Comparison of ENCODE assay signal across 1 cellular context in the genomic region with DNA sequence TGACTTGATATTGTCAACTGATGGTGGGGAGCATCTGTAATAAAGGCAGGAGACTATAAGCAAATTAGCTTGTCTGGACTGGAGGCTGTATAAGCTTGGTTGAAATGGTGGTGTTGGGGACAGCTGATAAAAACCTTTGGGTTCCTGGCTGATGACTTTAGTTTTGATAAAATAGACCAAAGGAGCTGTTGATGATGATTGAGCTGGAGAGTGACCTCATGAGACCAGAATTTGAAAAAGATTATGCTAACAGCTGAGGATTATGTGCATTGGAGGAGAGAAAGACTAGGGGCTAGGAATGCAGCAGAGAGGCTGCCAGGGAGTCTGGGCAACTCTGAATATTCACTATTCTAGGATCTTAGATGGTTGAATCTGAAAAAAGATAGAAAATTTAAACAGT.
A peak's percentile ranks its signal among the peaks of the same experiment; 100 is the strongest.
TF ChIP-seq lines count a peak whose summit lies in the region.

No MANE protein-coding gene starts in this region.

TF ChIP-seq in K562, 482 proteins besides CTCF, POLR2A, EP300 and RAD21 (continued from another document and continues in another):
- TF ChIP-seq ZNF431 (CRISPR knock-in tag; IDR thresholded peaks at IDR 0.05) (no peak), ARID3A (IDR thresholded peaks at IDR 0.05; ENCODE audit: borderline replicate concordance, low read depth, low read length) (no peak; the same call in 1 of the 2 replicates), POLR2AphosphoS5 (IDR thresholded peaks at IDR 0.05; ENCODE audit: control insufficient read depth, insufficient read depth, low read depth, low read length) (peak; percentile 91), XRCC5 (IDR thresholded peaks at IDR 0.05; ENCODE audit: low read depth, low read length) (no peak), YBX1 (IDR thresholded peaks at IDR 0.05) (no peak), MTA1 (IDR thresholded peaks at IDR 0.05; ENCODE audit: borderline replicate concordance) (no peak), ZNF707 (CRISPR knock-in tag; conservative IDR thresholded peaks at IDR 0.05) (no peak), ZNF586 (CRISPR knock-in tag; conservative IDR thresholded peaks at IDR 0.05) (no peak), RFX1 (IDR thresholded peaks at IDR 0.05) (no peak), ZNF239 (CRISPR knock-in tag; IDR thresholded peaks at IDR 0.05) (no peak), ZBTB7A (IDR thresholded peaks at IDR 0.05; ENCODE audit: borderline replicate concordance, control insufficient read depth, low read depth, low read length) (no peak), POLR3G (IDR thresholded peaks at IDR 0.05; ENCODE audit: extremely low read depth, insufficient read length, insufficient replicate concordance) (no peak), PHF21A (IDR thresholded peaks at IDR 0.05; ENCODE audit: borderline replicate concordance, low read depth) (no peak), ZNF507 (tag; conservative IDR thresholded peaks at IDR 0.05) (no peak), POLR3A (IDR thresholded peaks at IDR 0.05; ENCODE audit: borderline replicate concordance, extremely low read depth, insufficient read depth, insufficient read length) (no peak), CTBP1 (IDR thresholded peaks at IDR 0.05; ENCODE audit: borderline replicate concordance) (no peak), ZBTB12 (CRISPR knock-in tag; IDR thresholded peaks at IDR 0.05) (no peak), HDAC8 (tag; IDR thresholded peaks at IDR 0.05) (no peak), ZFP1 (CRISPR knock-in tag; IDR thresholded peaks at IDR 0.05) (no peak), PML (IDR thresholded peaks at IDR 0.05; ENCODE audit: low read length) (peak; percentile 67), PURB (CRISPR knock-in tag; IDR thresholded peaks at IDR 0.05; ENCODE audit: low read depth) (no peak), ZNF695 (CRISPR knock-in tag; IDR thresholded peaks at IDR 0.05) (no peak), FIP1L1 (IDR thresholded peaks at IDR 0.05; ENCODE audit: low read depth, low read length, poor library complexity, severe bottlenecking) (no peak), BHLHE40 (IDR thresholded peaks at IDR 0.05; ENCODE audit: low read length) (no peak), RBM34 (IDR thresholded peaks at IDR 0.05; ENCODE audit: borderline replicate concordance, insufficient read depth, low read length) (no peak), CHD7 (IDR thresholded peaks at IDR 0.05; ENCODE audit: low read depth, low read length) (no peak), PREB (CRISPR knock-in tag; IDR thresholded peaks at IDR 0.05) (no peak), ZNF655 (CRISPR knock-in tag; IDR thresholded peaks at IDR 0.05) (no peak), TEAD2 (tag; IDR thresholded peaks at IDR 0.05) (no peak), ZNF589 (CRISPR knock-in tag; IDR thresholded peaks at IDR 0.05; ENCODE audit: low read depth) (no peak), IRF2 (CRISPR knock-in tag; IDR thresholded peaks at IDR 0.05) (no peak), PTRF (tag; IDR thresholded peaks at IDR 0.05) (no peak), RBM39 (optimal IDR thresholded peaks at IDR 0.05; ENCODE audit: low read depth, low read length) (no peak), BRD4 (IDR thresholded peaks at IDR 0.05) (no peak), THRAP3 (IDR thresholded peaks at IDR 0.05; ENCODE audit: borderline replicate concordance) (no peak), ZNF551 (CRISPR knock-in tag; IDR thresholded peaks at IDR 0.05) (no peak), ATF2 (CRISPR knock-in tag; IDR thresholded peaks at IDR 0.05) (no peak), NFE2 (IDR thresholded peaks at IDR 0.05; ENCODE audit: low read depth) (no peak), MTA2 (IDR thresholded peaks at IDR 0.05; ENCODE audit: low read depth) (peak; percentile 73), TCF15 (CRISPR knock-in tag; IDR thresholded peaks at IDR 0.05) (no peak)
- TF ChIP-seq, protein P1, sequence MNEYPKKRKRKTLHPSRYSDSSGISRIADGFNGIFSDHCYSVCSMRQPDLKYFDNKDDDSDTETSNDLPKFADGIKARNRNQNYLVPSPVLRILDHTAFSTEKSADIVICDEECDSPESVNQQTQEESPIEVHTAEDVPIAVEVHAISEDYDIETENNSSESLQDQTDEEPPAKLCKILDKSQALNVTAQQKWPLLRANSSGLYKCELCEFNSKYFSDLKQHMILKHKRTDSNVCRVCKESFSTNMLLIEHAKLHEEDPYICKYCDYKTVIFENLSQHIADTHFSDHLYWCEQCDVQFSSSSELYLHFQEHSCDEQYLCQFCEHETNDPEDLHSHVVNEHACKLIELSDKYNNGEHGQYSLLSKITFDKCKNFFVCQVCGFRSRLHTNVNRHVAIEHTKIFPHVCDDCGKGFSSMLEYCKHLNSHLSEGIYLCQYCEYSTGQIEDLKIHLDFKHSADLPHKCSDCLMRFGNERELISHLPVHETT (CRISPR knock-in tag; conservative IDR thresholded peaks at IDR 0.05 in 1 of 2, IDR thresholded peaks at IDR 0.05 in 1 of 2) = no peak
- TF ChIP-seq, protein P2, sequence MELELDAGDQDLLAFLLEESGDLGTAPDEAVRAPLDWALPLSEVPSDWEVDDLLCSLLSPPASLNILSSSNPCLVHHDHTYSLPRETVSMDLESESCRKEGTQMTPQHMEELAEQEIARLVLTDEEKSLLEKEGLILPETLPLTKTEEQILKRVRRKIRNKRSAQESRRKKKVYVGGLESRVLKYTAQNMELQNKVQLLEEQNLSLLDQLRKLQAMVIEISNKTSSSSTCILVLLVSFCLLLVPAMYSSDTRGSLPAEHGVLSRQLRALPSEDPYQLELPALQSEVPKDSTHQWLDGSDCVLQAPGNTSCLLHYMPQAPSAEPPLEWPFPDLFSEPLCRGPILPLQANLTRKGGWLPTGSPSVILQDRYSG (tag; conservative IDR thresholded peaks at IDR 0.05; ENCODE audit: low read depth) = no peak
